Comparison of ENCODE assay signal across 9 cellular contexts in genomic region chr4:80074059-80074458, GRCh38. TPM values are rescaled to one million over a fixed set of nuclear protein-coding genes. Genes with fewer than 3 reads are reported as not detected.
A peak's percentile ranks its signal among the peaks of the same experiment; 100 is the strongest.
DNase-seq lines count a peak whose midpoint lies in the region; ATAC-seq and TF ChIP-seq lines count a peak whose summit lies in the region.
"Had no signal": no experiment of that assay in that cellular context is flagged by ENCODE, and none has a peak within 500 bp of the region (broad histone marks: within the 10 kb centered on the region; RNA-seq: fewer than 3 reads in every experiment).

No MANE protein-coding gene starts in this region.

- no peaks in the 10 kb centered on the region for H3K27me3 ChIP-seq in CD4-positive, alpha-beta memory T cell (ENCODE audit: insufficient read depth, low read length)
- H3K27me3 ChIP-seq in OCI-LY3 (ENCODE audit: low read depth, low read length) (peaks cover 3% of the 10 kb centered on the region; the same call in 1 of the 2 replicates), sigmoid colon (no peaks in the 10 kb centered on the region)

- peak overlapping the region; percentile 14 to 99 (median 96) for H3K4me3 Mint-ChIP-seq in CD4-positive, alpha-beta memory T cell
- peak overlapping the region; percentile 93 to 97 for H3K4me3 Mint-ChIP-seq in effector memory CD8-positive, alpha-beta T cell

- no peak for ATAC-seq in effector memory CD8-positive, alpha-beta T cell (replicated peaks)

- no peaks in the 10 kb centered on the region for H3K9me2 ChIP-seq in OCI-LY7 (ENCODE audit: insufficient read depth, low read length)

- no peaks in the 10 kb centered on the region for H4K20me1 ChIP-seq in OCI-LY3 (ENCODE audit: insufficient read depth, low read length)
- no peaks in the 10 kb centered on the region for H4K20me1 ChIP-seq in OCI-LY7 (ENCODE audit: insufficient read depth, low read length)

- BruUV-seq in OCI-LY7 (replicated peaks; lab: Mats Ljungman, UMichigan), result no TSS peak

- H3K27ac Mint-ChIP-seq in CD4-positive, alpha-beta memory T cell, result peak overlapping the region; percentile 84 to 98 (median 96)
- peak overlapping the region; percentile 96 to 97 for H3K27ac Mint-ChIP-seq in effector memory CD8-positive, alpha-beta T cell

- POLR2A ChIA-PET in CD4-positive, alpha-beta memory T cell (lab: Charles Lee; ENCODE audit: partially characterized antibody), result interaction anchor here (0.6 to 5.4 kb wide), 11 partner anchors 15 to 159 kb away, joined by 3 to 60 read pairs (median 9); no protein-coding TSS in a partner anchor
- POLR2A ChIA-PET in OCI-LY7 (lab: Charles Lee), result interaction anchor here (0.5 to 0.9 kb wide), 3 partner anchors 18 to 963 kb away, joined by 3 to 6 read pairs (median 3); no protein-coding TSS in a partner anchor

- intact Hi-C loops in CD4-positive, alpha-beta memory T cell (cut with micrococcal nuclease), result no loop called here
- intact Hi-C loops in sigmoid colon (cut with DNase I) (loop anchor here (5.0 kb wide), 6 partner anchors 57 to 1122 kb away; no protein-coding TSS in a partner anchor), OCI-LY7 (cut with micrococcal nuclease; ENCODE audit: unreplicated experiment) (no loop called here)

- no peaks in the 10 kb centered on the region for H3K79me2 ChIP-seq in OCI-LY3 (ENCODE audit: low read length)
- H3K79me2 ChIP-seq in OCI-LY7 (ENCODE audit: insufficient read depth, low read depth, low read length), result no peaks in the 10 kb centered on the region

- peaks cover 63% of the 10 kb centered on the region for H3K4me1 ChIP-seq in CD4-positive, alpha-beta memory T cell (ENCODE audit: insufficient read depth, low read length)
- peaks cover 67% of the 10 kb centered on the region for H3K4me1 ChIP-seq in OCI-LY3 (ENCODE audit: low read length)
- H3K4me1 ChIP-seq in sigmoid colon, result peaks cover 0 to 38% (median 28%) of the 10 kb centered on the region in 4 donors
- H3K4me1 ChIP-seq in OCI-LY7 (ENCODE audit: insufficient read depth, low read length, poor library complexity, severe bottlenecking), result peaks cover 5% of the 10 kb centered on the region

- H3K9me3 Mint-ChIP-seq in CD4-positive, alpha-beta memory T cell, result peaks cover 0 to 2% (median 0%) of the 10 kb centered on the region in 8 donors
- no peaks in the 10 kb centered on the region for H3K9me3 Mint-ChIP-seq in effector memory CD8-positive, alpha-beta T cell

- H2AFZ ChIP-seq in OCI-LY3 (ENCODE audit: low read depth, low read length) (no peak overlapping the region), OCI-LY7 (ENCODE audit: low read length) (no peak overlapping the region; the same call in 1 of the 2 replicates)

- no peaks in the 10 kb centered on the region for H3K36me3 ChIP-seq in CD4-positive, alpha-beta memory T cell (ENCODE audit: insufficient read depth, low read length)
- H3K36me3 ChIP-seq in OCI-LY3 (replicated peaks; ENCODE audit: low read depth, low read length) (peaks cover 18% of the 10 kb centered on the region), sigmoid colon (peaks cover 0 to 5% (median 0%) of the 10 kb centered on the region in 4 donors), OCI-LY7 (ENCODE audit: insufficient read depth, low read length) (no peaks in the 10 kb centered on the region)

- H3K9ac ChIP-seq in OCI-LY3 (ENCODE audit: low read length), result peak overlapping the region; percentile 90

- H3K4me3 ChIP-seq in CD4-positive, alpha-beta memory T cell (ENCODE audit: low read length in 2 of 2), result no peak overlapping the region
- H3K4me3 ChIP-seq in OCI-LY3 (ENCODE audit: low read length) (peak overlapping the region; percentile 81), sigmoid colon (no peak overlapping the region), OCI-LY7 (ENCODE audit: low read depth, low read length, poor library complexity, severe bottlenecking) (no peak overlapping the region)

- peaks cover 3 to 25% of the 10 kb centered on the region in 2 donors for H3K36me3 Mint-ChIP-seq in CD4-positive, alpha-beta memory T cell
- H3K36me3 Mint-ChIP-seq in effector memory CD8-positive, alpha-beta T cell (ENCODE audit: insufficient read depth), result peaks cover 27% of the 10 kb centered on the region

- H3K4me1 Mint-ChIP-seq in CD4-positive, alpha-beta memory T cell, result peaks cover 45 to 84% (median 59%) of the 10 kb centered on the region in 4 donors
- peaks cover 31 to 61% of the 10 kb centered on the region in 2 donors for H3K4me1 Mint-ChIP-seq in effector memory CD8-positive, alpha-beta T cell (ENCODE audit: low read depth in 2 of 2)

- no peak for DNase-seq in CD4-positive, alpha-beta memory T cell
- DNase-seq in effector memory CD8-positive, alpha-beta T cell, result no peak
- no peak for DNase-seq in sigmoid colon
- DNase-seq in SHP77 treated with DMSO at 0.1 percent for 48 hours (lab: John Stamatoyannopoulos, UW), result no peak
- DNase-seq in NCI-H2029 treated with DMSO at 0.1 percent for 48 hours (lab: John Stamatoyannopoulos, UW), result no peak
- DNase-seq in OCI-LY7 (ENCODE audit: low spot score), result no peak
- no peak for DNase-seq in 8988T
- DNase-seq: NCI-H510A had no signal

- no peak for TF ChIP-seq CTCF in OCI-LY3 (IDR thresholded peaks at IDR 0.05; ENCODE audit: low read depth, low read length)
- TF ChIP-seq CTCF in sigmoid colon (IDR thresholded peaks at IDR 0.05), result no peak
- no peak for TF ChIP-seq CTCF in OCI-LY7 (conservative IDR thresholded peaks at IDR 0.05; ENCODE audit: low read length)

- CTCF ChIA-PET in CD4-positive, alpha-beta memory T cell (lab: Charles Lee; ENCODE audit: partially characterized antibody), result interaction anchor here (0.8 to 3.6 kb wide), 6 partner anchors 15 to 128 kb away, joined by 3 to 24 read pairs (median 18); no protein-coding TSS in a partner anchor
- CTCF ChIA-PET in OCI-LY7 (lab: Charles Lee; ENCODE audit: unreplicated experiment), result no interaction called here

- no peak for TF ChIP-seq EP300 in sigmoid colon (IDR thresholded peaks at IDR 0.05)

- no peaks in the 10 kb centered on the region for H3K27me3 Mint-ChIP-seq in CD4-positive, alpha-beta memory T cell
- H3K27me3 Mint-ChIP-seq in effector memory CD8-positive, alpha-beta T cell, result no peaks in the 10 kb centered on the region

- no peak for TF ChIP-seq POLR2A in sigmoid colon (IDR thresholded peaks at IDR 0.05)

- H3K4me2 ChIP-seq in OCI-LY3 (ENCODE audit: low read length) (peak overlapping the region; percentile 98), OCI-LY7 (ENCODE audit: low read length) (no peak overlapping the region)

- H3K27ac ChIP-seq in CD4-positive, alpha-beta memory T cell (ENCODE audit: low read depth, low read length), result peak overlapping the region; percentile 86
- peak overlapping the region; percentile 88 for H3K27ac ChIP-seq in OCI-LY3 (ENCODE audit: low read length)
- peak overlapping the region; percentile 94 to 97 (median 95) for H3K27ac ChIP-seq in sigmoid colon
- H3K27ac ChIP-seq in OCI-LY7 (ENCODE audit: low read depth, low read length, poor library complexity, severe bottlenecking), result no peak overlapping the region

- H3K9me3 ChIP-seq in CD4-positive, alpha-beta memory T cell (ENCODE audit: control insufficient read depth in 1 of 2, low read length in 2 of 2), result no peaks in the 10 kb centered on the region
- H3K9me3 ChIP-seq in OCI-LY3 (ENCODE audit: insufficient read depth, low read length), result peaks cover 8% of the 10 kb centered on the region; the same call in 1 of the 2 replicates
- H3K9me3 ChIP-seq in sigmoid colon, result no peaks in the 10 kb centered on the region
- no peaks in the 10 kb centered on the region for H3K9me3 ChIP-seq in OCI-LY7 (ENCODE audit: low read length)

RNA-seq across cellular contexts. Expression of gene ANTXR2, which starts 1.0 kb away (rescaled TPM):
- total RNA-seq in CD4-positive, alpha-beta memory T cell, result 10 to 100 TPM; 90.1 to 91.6 TPM
- 10 to 100 TPM; 88.1 to 91.2 TPM for polyA plus RNA-seq in CD4-positive, alpha-beta memory T cell
- total RNA-seq in sigmoid colon (100 to 1,000 TPM; 170 to 237 (median 212) TPM), OCI-LY7 (2022) (not detected in 2 replicates)
- polyA plus RNA-seq in sigmoid colon, result 10 to 100 TPM; 11.4 to 28.5 (median 13.4) TPM
- total RNA-seq in OCI-LY7 (2014; rRNA removed; shearing (Covaris generic)), result not detected in 2 replicates

Comparison
In these comparisons a context has a peak if more than half of its experiments do, and no peak if none do; other contexts are left out.
1. RNA of gene ANTXR2, which starts 1.0 kb away (total RNA-seq): 170 to 237 TPM in sigmoid colon and 90.1 to 91.6 TPM in CD4-positive, alpha-beta memory T cell; not detected in OCI-LY7; every median in the first group is over 10 times any median in the second.